ENCODE assay signal across 21 cellular contexts in genomic region chr12:112515868-112516267, GRCh38.
A peak's percentile ranks its signal among the peaks of the same experiment; 100 is the strongest.
DNase-seq lines count a peak whose midpoint lies in the region; ATAC-seq, FAIRE-seq and TF ChIP-seq lines count a peak whose summit lies in the region.
"Had no signal": no experiment of that assay in that cellular context is flagged by ENCODE, and none has a peak within 500 bp of the region (broad histone marks: within the 10 kb centered on the region; RNA-seq: fewer than 3 reads in every experiment).

No MANE protein-coding gene starts in this region.

- 80% methylated on average over 5 of the region's 5 CpGs; no CpG with 5 or more reads in 1 of the 2 experiments for WGBS in H1 (ENCODE audit: extremely low coverage in 1 of 2, insufficient coverage in 1 of 2, insufficient read length in 1 of 2, insufficient replicate concordance in 2 of 2, low coverage in 1 of 2, low lambda C conversion rate in 2 of 2, missing lambda C conversion rate in 1 of 2), 2 experiments

- H2BK120ac ChIP-seq in H1 (replicated peaks; ENCODE audit: low read depth, low read length), result no peak overlapping the region

- H2BK20ac ChIP-seq in H1 (ENCODE audit: low read length), result no peak overlapping the region

- TF ChIP-seq POLR2A in H1 (IDR thresholded peaks at IDR 0.05; ENCODE audit: control extremely low read depth in 1 of 2, low read depth in 2 of 2, low read length in 2 of 2), result no peak

- no peak overlapping the region for H4K8ac ChIP-seq in H1 (ENCODE audit: extremely low read depth, insufficient read depth, low read length)

- no peak overlapping the region for H2BK12ac ChIP-seq in H1 (ENCODE audit: low read depth, low read length)

- no peaks in the 10 kb centered on the region for H3K79me1 ChIP-seq in H1 (ENCODE audit: low read depth, low read length)

- no peak overlapping the region for H3K4ac ChIP-seq in H1 (replicated peaks; ENCODE audit: insufficient read length, low read depth, low read length)

- peak overlapping the region; percentile 11 for H3K27ac Mint-ChIP-seq in activated T-helper 17 cell treated with anti-CD3 and anti-CD28 coated beads, Interleukin-2, amount 50 U/mL, for 72 hours
- peak overlapping the region; percentile 55 for H3K27ac Mint-ChIP-seq in stimulated activated memory B cell treated with anti-CD40 and anti-IgM and Interleukin-4, amounts not matched to agents 10 μg/mL and 1 μg/mL and 100 μg/mL, for 72 hours
- no peak overlapping the region for H3K27ac Mint-ChIP-seq in activated T-helper 1 cell treated with anti-CD3 and anti-CD28 coated beads, Interleukin-12 subunit alpha, Interleukin-12 subunit beta, Interleukin-2, Interleukin-4 antibody, amounts not matched to agents 30 ng/mL and 10 ng/mL and 1 ng/mL, durations not matched to agents 14 hours and 24 hours and 36 hours
- H3K27ac Mint-ChIP-seq in progenitor cell of endocrine pancreas, result no peak overlapping the region
- H3K27ac Mint-ChIP-seq: CD4-positive, alpha-beta T cell had no signal

- no peak overlapping the region for H3K4me3 ChIP-seq in HEK293 (ENCODE audit: low read depth, low read length)
- no peak overlapping the region for H3K4me3 ChIP-seq in H1 (ENCODE audit: extremely low read depth in 1 of 4, insufficient read depth in 2 of 4, low read depth in 3 of 4, low read length in 4 of 4)
- H3K4me3 ChIP-seq: GM12878 had no signal

- CTCF ChIA-PET in HEK293 (lab: Yijun Ruan, JAX) (no interaction called here), H1 (lab: Charles Lee; ENCODE audit: partially characterized antibody) (interaction anchor here (1.2 to 1.4 kb wide), 3 partner anchors 9 to 43 kb away, joined by 3 to 6 read pairs (median 3); no protein-coding TSS in a partner anchor)

- TF ChIP-seq EP300 in H1 (IDR thresholded peaks at IDR 0.05; ENCODE audit: borderline replicate concordance in 1 of 2, low read depth in 2 of 2, low read length in 2 of 2), result no peak

- H3K9me3 Mint-ChIP-seq in activated T-helper 17 cell treated with anti-CD3 and anti-CD28 coated beads, Interleukin-2, amount 50 U/mL, for 72 hours, result no peaks in the 10 kb centered on the region
- no peaks in the 10 kb centered on the region for H3K9me3 Mint-ChIP-seq in stimulated activated memory B cell treated with anti-CD40 and anti-IgM and Interleukin-4, amounts not matched to agents 10 μg/mL and 1 μg/mL and 100 μg/mL, for 72 hours
- no peaks in the 10 kb centered on the region for H3K9me3 Mint-ChIP-seq in activated T-helper 1 cell treated with anti-CD3 and anti-CD28 coated beads, Interleukin-12 subunit alpha, Interleukin-12 subunit beta, Interleukin-2, Interleukin-4 antibody, amounts not matched to agents 30 ng/mL and 10 ng/mL and 1 ng/mL, durations not matched to agents 14 hours and 24 hours and 36 hours
- H3K9me3 Mint-ChIP-seq in progenitor cell of endocrine pancreas (ENCODE audit: low read depth), result no peaks in the 10 kb centered on the region
- H3K9me3 Mint-ChIP-seq: CD4-positive, alpha-beta T cell; CD8-positive, alpha-beta memory T cell had no signal

- no peak overlapping the region for H3K56ac ChIP-seq in H1 (replicated peaks; ENCODE audit: insufficient read length, low read depth, low read length)

- no peak overlapping the region for H3K4me3 Mint-ChIP-seq in activated T-helper 17 cell treated with anti-CD3 and anti-CD28 coated beads, Interleukin-2, amount 50 U/mL, for 72 hours
- H3K4me3 Mint-ChIP-seq in stimulated activated memory B cell treated with anti-CD40 and anti-IgM and Interleukin-4, amounts not matched to agents 10 μg/mL and 1 μg/mL and 100 μg/mL, for 72 hours, result no peak overlapping the region
- H3K4me3 Mint-ChIP-seq in activated T-helper 1 cell treated with anti-CD3 and anti-CD28 coated beads, Interleukin-12 subunit alpha, Interleukin-12 subunit beta, Interleukin-2, Interleukin-4 antibody, amounts not matched to agents 30 ng/mL and 10 ng/mL and 1 ng/mL, durations not matched to agents 14 hours and 24 hours and 36 hours, result no peak overlapping the region
- no peak overlapping the region for H3K4me3 Mint-ChIP-seq in progenitor cell of endocrine pancreas (ENCODE audit: low read depth)
- H3K4me3 Mint-ChIP-seq: CD4-positive, alpha-beta T cell; CD8-positive, alpha-beta memory T cell had no signal

- H3K23ac ChIP-seq in H1 (ENCODE audit: insufficient read length), result no peak overlapping the region

- H4K5ac ChIP-seq in H1 (ENCODE audit: insufficient read length, low read depth, low read length), result no peak overlapping the region

- no peaks in the 10 kb centered on the region for H4K20me1 ChIP-seq in H1 (replicated peaks in 1 of 2; ENCODE audit: control insufficient read depth in 1 of 2, insufficient read depth in 2 of 2, low read length in 2 of 2)

- no peaks in the 10 kb centered on the region for H3K79me2 ChIP-seq in H1 (ENCODE audit: control insufficient read depth in 1 of 2, insufficient read depth in 2 of 2, low read length in 2 of 2)

- no peak overlapping the region for H4K91ac ChIP-seq in H1 (replicated peaks; ENCODE audit: insufficient read length, low read length)

- H2AFZ ChIP-seq in H1 (ENCODE audit: low read length), result no peak overlapping the region

- H3K27ac ChIP-seq in HEK293 (ENCODE audit: extremely low read depth, low read depth, low read length) (no peak overlapping the region), H1 (ENCODE audit: low read depth, low read length) (no peak overlapping the region)
- H3K27ac ChIP-seq: C4-2B had no signal

- H3K27me3 Mint-ChIP-seq in activated T-helper 17 cell treated with anti-CD3 and anti-CD28 coated beads, Interleukin-2, amount 50 U/mL, for 72 hours, result no peaks in the 10 kb centered on the region
- no peaks in the 10 kb centered on the region for H3K27me3 Mint-ChIP-seq in stimulated activated memory B cell treated with anti-CD40 and anti-IgM and Interleukin-4, amounts not matched to agents 10 μg/mL and 1 μg/mL and 100 μg/mL, for 72 hours
- no peaks in the 10 kb centered on the region for H3K27me3 Mint-ChIP-seq in activated T-helper 1 cell treated with anti-CD3 and anti-CD28 coated beads, Interleukin-12 subunit alpha, Interleukin-12 subunit beta, Interleukin-2, Interleukin-4 antibody, amounts not matched to agents 30 ng/mL and 10 ng/mL and 1 ng/mL, durations not matched to agents 14 hours and 24 hours and 36 hours (ENCODE audit: insufficient read depth)
- no peaks in the 10 kb centered on the region for H3K27me3 Mint-ChIP-seq in progenitor cell of endocrine pancreas
- H3K27me3 Mint-ChIP-seq: CD4-positive, alpha-beta T cell; CD8-positive, alpha-beta memory T cell had no signal

- no peak overlapping the region for H3K14ac ChIP-seq in H1 (ENCODE audit: insufficient read length)

- no peak for TF ChIP-seq RAD21 in H1 (IDR thresholded peaks at IDR 0.05 in 1 of 2, conservative IDR thresholded peaks at IDR 0.05 in 1 of 2; ENCODE audit: low read depth in 2 of 2, low read length in 2 of 2)

- FAIRE-seq in H1 (lab: Jason Lieb, UNC), result no peak
- FAIRE-seq: D721Med, GM12878, GM18507 had no signal

- no peaks in the 10 kb centered on the region for H3K27me3 ChIP-seq in H1 (replicated peaks in 1 of 4; ENCODE audit: control insufficient read depth in 3 of 4, extremely low read depth in 1 of 4, insufficient read depth in 3 of 4, low read length in 3 of 4)

- TF ChIP-seq CTCF in HEK293 (tag by site-specific recombination; IDR thresholded peaks at IDR 0.05) (no peak), H1 (IDR thresholded peaks at IDR 0.05; ENCODE audit: control extremely low read depth in 1 of 3, insufficient read depth in 1 of 3, low read depth in 1 of 3, low read length in 3 of 3) (no peak), progenitor cell of endocrine pancreas (IDR thresholded peaks at IDR 0.05; ENCODE audit: unreplicated experiment) (no peak)

- H3K4me2 ChIP-seq in H1 (ENCODE audit: insufficient read depth in 1 of 2, low read depth in 2 of 2, low read length in 2 of 2), result no peak overlapping the region

- H3K18ac ChIP-seq in H1 (ENCODE audit: extremely low read depth, low read length), result no peak overlapping the region; the same call in 1 of the 2 replicates

- H3K36me3 Mint-ChIP-seq in activated T-helper 17 cell treated with anti-CD3 and anti-CD28 coated beads, Interleukin-2, amount 50 U/mL, for 72 hours (ENCODE audit: low read depth), result no peaks in the 10 kb centered on the region
- peaks cover 7% of the 10 kb centered on the region for H3K36me3 Mint-ChIP-seq in stimulated activated memory B cell treated with anti-CD40 and anti-IgM and Interleukin-4, amounts not matched to agents 10 μg/mL and 1 μg/mL and 100 μg/mL, for 72 hours
- peaks cover 3% of the 10 kb centered on the region for H3K36me3 Mint-ChIP-seq in activated T-helper 1 cell treated with anti-CD3 and anti-CD28 coated beads, Interleukin-12 subunit alpha, Interleukin-12 subunit beta, Interleukin-2, Interleukin-4 antibody, amounts not matched to agents 30 ng/mL and 10 ng/mL and 1 ng/mL, durations not matched to agents 14 hours and 24 hours and 36 hours (ENCODE audit: low read depth)
- no peaks in the 10 kb centered on the region for H3K36me3 Mint-ChIP-seq in progenitor cell of endocrine pancreas (ENCODE audit: insufficient read depth)

- no peaks in the 10 kb centered on the region for H3K23me2 ChIP-seq in H1 (ENCODE audit: low read depth, low read length)

- DNase-seq in H1 (ENCODE audit: low read depth in 1 of 2, low spot score in 2 of 2), result no peak
- no peak for DNase-seq in iPS-NIHi11 (ENCODE audit: low spot score)
- no peak for DNase-seq in activated T-helper 1 cell treated with anti-CD3 and anti-CD28 coated beads, Interleukin-12 subunit alpha, Interleukin-12 subunit beta, Interleukin-2, Interleukin-4 antibody, amounts not matched to agents 30 ng/mL and 10 ng/mL and 1 ng/mL, durations not matched to agents 14 hours and 24 hours and 36 hours (ENCODE audit: low spot score)
- DNase-seq in progenitor cell of endocrine pancreas (ENCODE audit: low spot score, unreplicated experiment), result no peak
- DNase-seq: CD4-positive, alpha-beta T cell; CD8-positive, alpha-beta memory T cell; DMS 273 treated with DMSO at 0.1 percent for 48 hours; DMS79; EL; GDM1; GOT3; H7; HCEC 1CT had no signal

- H2AK5ac ChIP-seq in H1 (ENCODE audit: low read depth, low read length), result 0 out of 2 replicates have a peak overlapping the region, but pooled peaks have one; percentile 8

- intact Hi-C loops in activated T-helper 1 cell treated with anti-CD3 and anti-CD28 coated beads, Interleukin-12 subunit alpha, Interleukin-12 subunit beta, Interleukin-2, Interleukin-4 antibody, amounts not matched to agents 30 ng/mL and 10 ng/mL and 1 ng/mL, durations not matched to agents 14 hours and 24 hours and 36 hours (cut with micrococcal nuclease), result no loop called here

- H3K4me1 Mint-ChIP-seq in activated T-helper 17 cell treated with anti-CD3 and anti-CD28 coated beads, Interleukin-2, amount 50 U/mL, for 72 hours, result no peaks in the 10 kb centered on the region
- H3K4me1 Mint-ChIP-seq in stimulated activated memory B cell treated with anti-CD40 and anti-IgM and Interleukin-4, amounts not matched to agents 10 μg/mL and 1 μg/mL and 100 μg/mL, for 72 hours, result peaks cover 5% of the 10 kb centered on the region
- no peaks in the 10 kb centered on the region for H3K4me1 Mint-ChIP-seq in activated T-helper 1 cell treated with anti-CD3 and anti-CD28 coated beads, Interleukin-12 subunit alpha, Interleukin-12 subunit beta, Interleukin-2, Interleukin-4 antibody, amounts not matched to agents 30 ng/mL and 10 ng/mL and 1 ng/mL, durations not matched to agents 14 hours and 24 hours and 36 hours (ENCODE audit: low read depth)
- H3K4me1 Mint-ChIP-seq in progenitor cell of endocrine pancreas (ENCODE audit: low read depth), result no peaks in the 10 kb centered on the region
- H3K4me1 Mint-ChIP-seq: CD8-positive, alpha-beta memory T cell had no signal

- POLR2A ChIA-PET in HEK293 (lab: Yijun Ruan, JAX) (no interaction called here), H1 (lab: Charles Lee; ENCODE audit: partially characterized antibody) (no interaction called here)

- H3K36me3 ChIP-seq in HEK293 (ENCODE audit: control insufficient read depth in 2 of 2, insufficient read depth in 1 of 2, low read length in 2 of 2) (no peaks in the 10 kb centered on the region; a peak in 1 of 3 replicates), H1 (ENCODE audit: control insufficient read depth in 2 of 4, insufficient read depth in 4 of 4, low read length in 3 of 4) (no peaks in the 10 kb centered on the region)

- no peaks in the 10 kb centered on the region for H3K4me1 ChIP-seq in HEK293 (ENCODE audit: control insufficient read depth, insufficient read depth, low read length)
- no peaks in the 10 kb centered on the region for H3K4me1 ChIP-seq in H1 (replicated peaks in 1 of 4; ENCODE audit: control insufficient read depth in 3 of 4, insufficient read depth in 4 of 4, low read length in 3 of 4)

- no peak overlapping the region for H3K9ac ChIP-seq in H1 (replicated peaks in 1 of 4; ENCODE audit: extremely low read depth in 1 of 4, low read depth in 3 of 4, low read length in 3 of 4)

- H2BK5ac ChIP-seq in H1 (ENCODE audit: low read depth, low read length), result no peak overlapping the region

- no peak for ATAC-seq in activated T-helper 17 cell treated with anti-CD3 and anti-CD28 coated beads, Interleukin-2, amount 50 U/mL, for 72 hours (replicated peaks)
- no peak for ATAC-seq in stimulated activated memory B cell treated with anti-CD40 and anti-IgM and Interleukin-4, amounts not matched to agents 10 μg/mL and 1 μg/mL and 100 μg/mL, for 72 hours
- no peak for ATAC-seq in GM21360 (IDR thresholded peaks at IDR 0.05; ENCODE audit: unreplicated experiment)
- ATAC-seq: GM12878 had no signal

- H3K9me3 ChIP-seq in HEK293 (ENCODE audit: control insufficient read depth, insufficient read depth, low read depth, low read length), result no peaks in the 10 kb centered on the region
- peaks cover 0 to 2% of the 10 kb centered on the region in 2 experiments; a peak in 1 of 4 replicates for H3K9me3 ChIP-seq in H1 (ENCODE audit: insufficient read depth in 2 of 2, low read depth in 1 of 2, low read length in 1 of 2)

- no peak overlapping the region for H2BK15ac ChIP-seq in H1 (ENCODE audit: low read length)

Comparison
In these comparisons a context has a peak if more than half of its experiments do, and no peak if none do; other contexts are left out.
1. H3K27ac Mint-ChIP-seq: peak in activated T-helper 17 cell treated with anti-CD3 and anti-CD28 coated beads, Interleukin-2, amount 50 U/mL, for 72 hours (single experiment) and stimulated activated memory B cell treated with anti-CD40 and anti-IgM and Interleukin-4, amounts not matched to agents 10 μg/mL and 1 μg/mL and 100 μg/mL, for 72 hours (single experiment); none in activated T-helper 1 cell treated with anti-CD3 and anti-CD28 coated beads, Interleukin-12 subunit alpha, Interleukin-12 subunit beta, Interleukin-2, Interleukin-4 antibody, amounts not matched to agents 30 ng/mL and 10 ng/mL and 1 ng/mL, durations not matched to agents 14 hours and 24 hours and 36 hours (single experiment) and progenitor cell of endocrine pancreas (single experiment).